19 cellular contexts compared by ENCODE assay signal in genomic region chr17:78118801-78119241, GRCh38. TPM values are rescaled to one million over a fixed set of nuclear protein-coding genes. Genes with fewer than 3 reads are reported as not detected.
"Had no signal": no experiment of that assay in that cellular context is flagged by ENCODE, and none has a peak within 500 bp of the region (broad histone marks: within the 10 kb centered on the region; RNA-seq: fewer than 3 reads in every experiment).

No MANE protein-coding gene starts in this region.

- H3K9me3 ChIP-seq: gastrocnemius medialis, heart right ventricle, psoas muscle, thoracic aorta had no signal

- H3K27ac ChIP-seq: gastrocnemius medialis, heart right ventricle, psoas muscle, thoracic aorta had no signal

- H3K36me3 ChIP-seq: gastrocnemius medialis, thoracic aorta had no signal

- H3K4me3 ChIP-seq: gastrocnemius medialis, heart right ventricle, lung, psoas muscle, thoracic aorta had no signal

- H3K4me1 ChIP-seq: gastrocnemius medialis, psoas muscle had no signal

- H3K27me3 ChIP-seq: gastrocnemius medialis, heart right ventricle had no signal

- DNase-seq: activated CD4-positive, alpha-beta T cell treated with anti-CD3 and anti-CD28 coated beads, Interleukin-2, amount 50 U/mL, for 4 hours; activated CD4-positive, CD25-positive, alpha-beta regulatory T cell treated with anti-CD3 and anti-CD28 coated beads, Interleukin-2, amount 50 U/mL, for 72 hours; activated effector memory CD4-positive, alpha-beta T cell treated with Interleukin-2 at 50 U/mL for 16 hours; activated naive CD4-positive, alpha-beta T cell treated with anti-CD3 and anti-CD28 coated beads, Interleukin-2, amount 50 U/mL, for 16 hours; activated T-cell treated with anti-CD3 and anti-CD28 coated beads, Interleukin-2, amount 50 U/mL, for 24 hours; erythroblast; gastrocnemius medialis; heart right ventricle; left colon; nephron progenitor cell; psoas muscle; stimulated activated naive CD8-positive, alpha-beta T cell treated with anti-CD3 and anti-CD28 coated beads, Interleukin-15, amount 100 ng/mL, for 72 hours; T1000 had no signal

- ATAC-seq: gastrocnemius medialis; heart right ventricle; left colon; psoas muscle; sciatic nerve; stimulated activated naive CD8-positive, alpha-beta T cell treated with anti-CD3 and anti-CD28 coated beads, Interleukin-15, amount 100 ng/mL, for 72 hours had no signal

RNA-seq across cellular contexts. Expression of gene C17orf99, which starts 27.4 kb away (rescaled TPM):
- total RNA-seq: dermis microvascular lymphatic vessel endothelial cell, gastrocnemius medialis, left colon, mesothelial cell of epicardium, osteocyte, psoas muscle, thoracic aorta had no signal
